Comparison of ENCODE assay signal across 1 cellular context in genomic region chr4:6974138-6974848, GRCh38.
A peak's percentile ranks its signal among the peaks of the same experiment; 100 is the strongest.
TF ChIP-seq lines count a peak whose summit lies in the region.

No MANE protein-coding gene starts in this region.

TF ChIP-seq in HepG2, 621 proteins besides CTCF, POLR2A, EP300 and RAD21 (continued from another document and continues in another):
- TF ChIP-seq ZSCAN22 (CRISPR knock-in tag; IDR thresholded peaks at IDR 0.05) (no peak), ZNF414 (CRISPR knock-in tag; IDR thresholded peaks at IDR 0.05) (no peak), NFE2L2 (IDR thresholded peaks at IDR 0.05; ENCODE audit: low read length) (no peak), SAP130 (CRISPR knock-in tag; IDR thresholded peaks at IDR 0.05; ENCODE audit: low read depth) (peak; percentile 77), ISL2 (CRISPR knock-in tag; IDR thresholded peaks at IDR 0.05) (no peak), ZNF761 (CRISPR knock-in tag; conservative IDR thresholded peaks at IDR 0.05) (no peak), XRCC5 (optimal IDR thresholded peaks at IDR 0.05; ENCODE audit: low read length) (peak; percentile 76), IRF2 (CRISPR knock-in tag; IDR thresholded peaks at IDR 0.05) (no peak), MTA1 (CRISPR knock-in tag; IDR thresholded peaks at IDR 0.05; ENCODE audit: borderline replicate concordance) (no peak), MBNL3 (CRISPR knock-in tag; conservative IDR thresholded peaks at IDR 0.05) (no peak), ZSCAN21 (CRISPR knock-in tag; IDR thresholded peaks at IDR 0.05; ENCODE audit: borderline replicate concordance) (no peak), FOXO1 (CRISPR knock-in tag; IDR thresholded peaks at IDR 0.05) (peak; percentile 52; the same call in 1 of the 2 replicates), HDAC6 (IDR thresholded peaks at IDR 0.05; ENCODE audit: low read depth, low read length) (no peak), RELA (CRISPR knock-in tag; IDR thresholded peaks at IDR 0.05) (0 out of 2 replicates have a peak, but pooled peaks have one; percentile 41), HDAC2 (CRISPR knock-in tag; IDR thresholded peaks at IDR 0.05) (peak; percentile 53; the same call in 1 of the 2 replicates), ARID5B (CRISPR knock-in tag; IDR thresholded peaks at IDR 0.05) (peak; percentile 24; the same call in 1 of the 2 replicates), ZSCAN25 (CRISPR knock-in tag; IDR thresholded peaks at IDR 0.05) (no peak), RNF2 (conservative IDR thresholded peaks at IDR 0.05; ENCODE audit: low read depth) (no peak), ZNF569 (CRISPR knock-in tag; IDR thresholded peaks at IDR 0.05; ENCODE audit: borderline replicate concordance) (no peak), ZNF850 (CRISPR knock-in tag; conservative IDR thresholded peaks at IDR 0.05) (no peak), ZNF337 (CRISPR knock-in tag; IDR thresholded peaks at IDR 0.05; ENCODE audit: borderline replicate concordance, low read depth) (no peak), PAWR (CRISPR knock-in tag; IDR thresholded peaks at IDR 0.05; ENCODE audit: borderline replicate concordance) (no peak), RARG (CRISPR knock-in tag; IDR thresholded peaks at IDR 0.05; ENCODE audit: low read depth) (no peak), TOPORS (CRISPR knock-in tag; IDR thresholded peaks at IDR 0.05) (no peak), ARNT2 (CRISPR knock-in tag; IDR thresholded peaks at IDR 0.05; ENCODE audit: low read depth) (no peak), SP140L (CRISPR knock-in tag; IDR thresholded peaks at IDR 0.05; ENCODE audit: borderline replicate concordance) (0 out of 2 replicates have a peak, but pooled peaks have one; percentile 65), ATAD3A (CRISPR knock-in tag; IDR thresholded peaks at IDR 0.05) (no peak), ZNF260 (CRISPR knock-in tag; IDR thresholded peaks at IDR 0.05; ENCODE audit: borderline replicate concordance, low read depth) (no peak), ZNF652 (CRISPR knock-in tag; IDR thresholded peaks at IDR 0.05; ENCODE audit: borderline replicate concordance, low read depth) (no peak), ATF1 (CRISPR knock-in tag; IDR thresholded peaks at IDR 0.05) (no peak), ZNF766 (CRISPR knock-in tag; IDR thresholded peaks at IDR 0.05; ENCODE audit: borderline replicate concordance) (no peak), ZFP1 (CRISPR knock-in tag; IDR thresholded peaks at IDR 0.05) (no peak), DMTF1 (CRISPR knock-in tag; IDR thresholded peaks at IDR 0.05) (no peak), KLF6 (CRISPR knock-in tag; IDR thresholded peaks at IDR 0.05) (no peak), FLYWCH1 (CRISPR knock-in tag; IDR thresholded peaks at IDR 0.05) (no peak), MIER3 (CRISPR knock-in tag; IDR thresholded peaks at IDR 0.05; ENCODE audit: borderline replicate concordance) (0 out of 2 replicates have a peak, but pooled peaks have one; percentile 32), CHD4 (IDR thresholded peaks at IDR 0.05; ENCODE audit: borderline replicate concordance, low read length) (no peak), HOXA7 (CRISPR knock-in tag; IDR thresholded peaks at IDR 0.05) (no peak), ETV6 (CRISPR knock-in tag; conservative IDR thresholded peaks at IDR 0.05) (no peak), CHCHD3 (CRISPR knock-in tag; IDR thresholded peaks at IDR 0.05) (no peak), PHF5A (CRISPR knock-in tag; IDR thresholded peaks at IDR 0.05; ENCODE audit: low read depth, unreplicated experiment) (peak; percentile 71), GABPA (IDR thresholded peaks at IDR 0.05; ENCODE audit: low read depth, low read length) (no peak), GABPA (CRISPR knock-in tag; IDR thresholded peaks at IDR 0.05; ENCODE audit: low read depth) (no peak), ZNF775 (CRISPR knock-in tag; IDR thresholded peaks at IDR 0.05; ENCODE audit: borderline replicate concordance) (no peak), GATA4 (IDR thresholded peaks at IDR 0.05; ENCODE audit: borderline replicate concordance, low read depth) (no peak), SMAD3 (CRISPR knock-in tag; IDR thresholded peaks at IDR 0.05) (no peak), ZNF512B (CRISPR knock-in tag; IDR thresholded peaks at IDR 0.05; ENCODE audit: borderline replicate concordance) (no peak), ZMYM3 (CRISPR knock-in tag; IDR thresholded peaks at IDR 0.05) (no peak)
- TF ChIP-seq, protein P1, sequence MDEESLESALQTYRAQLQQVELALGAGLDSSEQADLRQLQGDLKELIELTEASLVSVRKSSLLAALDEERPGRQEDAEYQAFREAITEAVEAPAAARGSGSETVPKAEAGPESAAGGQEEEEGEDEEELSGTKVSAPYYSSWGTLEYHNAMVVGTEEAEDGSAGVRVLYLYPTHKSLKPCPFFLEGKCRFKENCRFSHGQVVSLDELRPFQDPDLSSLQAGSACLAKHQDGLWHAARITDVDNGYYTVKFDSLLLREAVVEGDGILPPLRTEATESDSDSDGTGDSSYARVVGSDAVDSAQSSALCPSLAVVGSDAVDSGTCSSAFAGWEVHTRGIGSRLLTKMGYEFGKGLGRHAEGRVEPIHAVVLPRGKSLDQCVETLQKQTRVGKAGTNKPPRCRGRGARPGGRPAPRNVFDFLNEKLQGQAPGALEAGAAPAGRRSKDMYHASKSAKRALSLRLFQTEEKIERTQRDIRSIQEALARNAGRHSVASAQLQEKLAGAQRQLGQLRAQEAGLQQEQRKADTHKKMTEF (CRISPR knock-in tag; IDR thresholded peaks at IDR 0.05), result 0 out of 2 replicates have a peak, but pooled peaks have one; percentile 31
- TF ChIP-seq, protein P2, sequence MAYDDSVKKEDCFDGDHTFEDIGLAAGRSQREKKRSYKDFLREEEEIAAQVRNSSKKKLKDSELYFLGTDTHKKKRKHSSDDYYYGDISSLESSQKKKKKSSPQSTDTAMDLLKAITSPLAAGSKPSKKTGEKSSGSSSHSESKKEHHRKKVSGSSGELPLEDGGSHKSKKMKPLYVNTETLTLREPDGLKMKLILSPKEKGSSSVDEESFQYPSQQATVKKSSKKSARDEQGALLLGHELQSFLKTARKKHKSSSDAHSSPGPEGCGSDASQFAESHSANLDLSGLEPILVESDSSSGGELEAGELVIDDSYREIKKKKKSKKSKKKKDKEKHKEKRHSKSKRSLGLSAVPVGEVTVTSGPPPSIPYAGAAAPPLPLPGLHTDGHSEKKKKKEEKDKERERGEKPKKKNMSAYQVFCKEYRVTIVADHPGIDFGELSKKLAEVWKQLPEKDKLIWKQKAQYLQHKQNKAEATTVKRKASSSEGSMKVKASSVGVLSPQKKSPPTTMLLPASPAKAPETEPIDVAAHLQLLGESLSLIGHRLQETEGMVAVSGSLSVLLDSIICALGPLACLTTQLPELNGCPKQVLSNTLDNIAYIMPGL (CRISPR knock-in tag; IDR thresholded peaks at IDR 0.05; ENCODE audit: borderline replicate concordance in 1 of 2, low read depth in 1 of 2), result peak in 1 of 2 experiments; percentile 51; a peak in 1 of 4 replicates
- TF ChIP-seq, protein P3, sequence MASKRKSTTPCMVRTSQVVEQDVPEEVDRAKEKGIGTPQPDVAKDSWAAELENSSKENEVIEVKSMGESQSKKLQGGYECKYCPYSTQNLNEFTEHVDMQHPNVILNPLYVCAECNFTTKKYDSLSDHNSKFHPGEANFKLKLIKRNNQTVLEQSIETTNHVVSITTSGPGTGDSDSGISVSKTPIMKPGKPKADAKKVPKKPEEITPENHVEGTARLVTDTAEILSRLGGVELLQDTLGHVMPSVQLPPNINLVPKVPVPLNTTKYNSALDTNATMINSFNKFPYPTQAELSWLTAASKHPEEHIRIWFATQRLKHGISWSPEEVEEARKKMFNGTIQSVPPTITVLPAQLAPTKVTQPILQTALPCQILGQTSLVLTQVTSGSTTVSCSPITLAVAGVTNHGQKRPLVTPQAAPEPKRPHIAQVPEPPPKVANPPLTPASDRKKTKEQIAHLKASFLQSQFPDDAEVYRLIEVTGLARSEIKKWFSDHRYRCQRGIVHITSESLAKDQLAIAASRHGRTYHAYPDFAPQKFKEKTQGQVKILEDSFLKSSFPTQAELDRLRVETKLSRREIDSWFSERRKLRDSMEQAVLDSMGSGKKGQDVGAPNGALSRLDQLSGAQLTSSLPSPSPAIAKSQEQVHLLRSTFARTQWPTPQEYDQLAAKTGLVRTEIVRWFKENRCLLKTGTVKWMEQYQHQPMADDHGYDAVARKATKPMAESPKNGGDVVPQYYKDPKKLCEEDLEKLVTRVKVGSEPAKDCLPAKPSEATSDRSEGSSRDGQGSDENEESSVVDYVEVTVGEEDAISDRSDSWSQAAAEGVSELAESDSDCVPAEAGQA (IDR thresholded peaks at IDR 0.05; ENCODE audit: low read depth), result no peak
- TF ChIP-seq, protein P3 (CRISPR knock-in tag; IDR thresholded peaks at IDR 0.05; ENCODE audit: borderline replicate concordance), result no peak
